ENCODE assay signal across 13 cellular contexts in the genomic region with DNA sequence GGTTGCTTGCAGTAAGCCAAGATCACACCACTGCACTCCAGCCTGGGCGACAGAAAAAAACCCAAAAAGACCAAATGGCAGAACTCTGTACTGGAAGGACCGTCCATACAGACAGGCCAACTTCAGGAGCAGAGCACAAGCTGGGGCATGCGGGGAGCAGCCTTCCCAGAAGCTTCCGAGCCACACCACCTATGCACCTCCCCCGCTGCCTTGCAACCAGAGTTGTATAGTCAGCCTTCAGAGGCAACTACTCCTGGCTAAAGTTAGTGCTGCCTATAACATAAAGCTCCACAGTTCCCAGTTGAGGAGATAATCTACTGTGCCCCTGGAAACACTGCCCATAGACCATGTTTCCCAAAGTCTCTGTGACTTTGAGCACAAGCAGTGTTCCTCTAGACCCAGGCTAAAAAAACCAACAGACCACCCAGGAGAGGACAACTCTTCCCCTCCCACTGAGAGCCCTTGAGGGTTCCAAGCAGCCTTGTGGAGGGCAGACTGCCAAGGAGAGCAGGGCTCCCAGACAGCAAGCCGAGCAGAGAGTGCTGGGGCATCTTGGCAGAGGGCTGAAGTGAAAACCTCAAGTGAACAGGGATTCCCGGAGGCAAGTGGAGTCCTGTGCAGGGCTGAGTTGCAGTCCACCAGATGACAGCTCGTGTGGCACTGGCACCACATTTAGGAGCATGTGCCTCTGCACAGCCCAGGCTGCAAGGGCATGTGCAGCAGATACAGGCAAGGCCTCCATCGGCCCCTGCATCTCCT. TPM values are rescaled to one million over a fixed set of nuclear protein-coding genes. Genes with fewer than 3 reads are reported as not detected.
DNase-seq lines count a peak whose midpoint lies in the region; ATAC-seq and TF ChIP-seq lines count a peak whose summit lies in the region.
"Had no signal": no experiment of that assay in that cellular context is flagged by ENCODE, and none has a peak within 500 bp of the region (broad histone marks: within the 10 kb centered on the region; RNA-seq: fewer than 3 reads in every experiment).

No MANE protein-coding gene starts in this region.

- 71 to 78% methylated on average over 9 of the region's 9 CpGs for WGBS in heart right ventricle, 2 donors

- H3K36me3 Mint-ChIP-seq in progenitor cell of endocrine pancreas (ENCODE audit: insufficient read depth) = peaks cover 20% of the 10 kb centered on the region

- peaks cover 4% of the 10 kb centered on the region for H3K4me1 Mint-ChIP-seq in progenitor cell of endocrine pancreas (ENCODE audit: low read depth)

- in situ Hi-C loops in G401 (cut with HindIII; ENCODE audit: low sequenced_read_pairs) = no loop called here
- in situ Hi-C loops in astrocyte of the cerebellum (cut with HindIII; ENCODE audit: low sequenced_read_pairs) = no loop called here

- no peak for TF ChIP-seq CTCF in astrocyte of the cerebellum (IDR thresholded peaks at IDR 0.05; ENCODE audit: low read depth, low read length, missing control alignments)
- TF ChIP-seq CTCF in heart right ventricle (IDR thresholded peaks at IDR 0.05) = no peak
- no peak for TF ChIP-seq CTCF in progenitor cell of endocrine pancreas (IDR thresholded peaks at IDR 0.05; ENCODE audit: unreplicated experiment)

- H3K27me3 ChIP-seq in heart right ventricle = no peaks in the 10 kb centered on the region
- H3K27me3 ChIP-seq: transverse colon had no signal

- H3K4me3 ChIP-seq in astrocyte of the cerebellum (ENCODE audit: low read depth, low read length) = no peak overlapping the region
- no peak overlapping the region for H3K4me3 ChIP-seq in heart right ventricle
- H3K4me3 ChIP-seq: transverse colon had no signal

- no peaks in the 10 kb centered on the region for H3K27me3 Mint-ChIP-seq in progenitor cell of endocrine pancreas
- H3K27me3 Mint-ChIP-seq: activated naive CD8-positive, alpha-beta T cell; CD4-positive, CD25-positive, alpha-beta regulatory T cell had no signal

- no peak overlapping the region for H3K4me3 Mint-ChIP-seq in progenitor cell of endocrine pancreas (ENCODE audit: low read depth)
- H3K4me3 Mint-ChIP-seq: activated naive CD8-positive, alpha-beta T cell; CD4-positive, CD25-positive, alpha-beta regulatory T cell had no signal

- peaks cover 0 to 37% (median 24%) of the 10 kb centered on the region in 9 donors for H3K4me1 ChIP-seq in heart right ventricle

- H3K27ac Mint-ChIP-seq in progenitor cell of endocrine pancreas = peak overlapping the region; percentile 29
- H3K27ac Mint-ChIP-seq: activated naive CD8-positive, alpha-beta T cell had no signal

- H3K36me3 ChIP-seq in heart right ventricle = peaks cover 0 to 91% (median 31%) of the 10 kb centered on the region in 9 donors

- peak; percentile 22 for DNase-seq in G401 (ENCODE audit: low spot score)
- DNase-seq in astrocyte of the cerebellum (ENCODE audit: low read depth) = peak; percentile 34
- DNase-seq in heart right ventricle = no peak
- DNase-seq in progenitor cell of endocrine pancreas (ENCODE audit: low spot score, unreplicated experiment) = no peak
- DNase-seq in NCI-H748 (lab: John Stamatoyannopoulos, UW; ENCODE audit: unreplicated experiment) = no peak
- no peak for DNase-seq in inferior parietal cortex (ENCODE audit: extremely low spot score)
- DNase-seq in H4 (ENCODE audit: low spot score) = no peak
- DNase-seq: CD4-positive, CD25-positive, alpha-beta regulatory T cell; NCI-H2107; NCI-H748 treated with DMSO at 0.1 percent for 48 hours; transverse colon had no signal

- no peaks in the 10 kb centered on the region for H3K9me3 ChIP-seq in heart right ventricle
- H3K9me3 ChIP-seq: transverse colon had no signal

- no peaks in the 10 kb centered on the region for H3K9me3 Mint-ChIP-seq in progenitor cell of endocrine pancreas (ENCODE audit: low read depth)
- H3K9me3 Mint-ChIP-seq: CD4-positive, CD25-positive, alpha-beta regulatory T cell had no signal

- intact Hi-C loops in heart right ventricle (cut with DNase I) = loop anchor here in 4 of 10 donors (10.0 kb wide), 3 partner anchors 97 to 183 kb away; partner anchors contain the start of gene IWS1 (in 2 of the 4)

- peak overlapping the region in 3 of 10 donors; percentile 1 to 22 (median 13) for H3K27ac ChIP-seq in heart right ventricle
- H3K27ac ChIP-seq: transverse colon had no signal

- peak in 7 of 8 donors; percentile 18 to 79 (median 28) for ATAC-seq in heart right ventricle
- no peak for ATAC-seq in GM21619 (IDR thresholded peaks at IDR 0.05; ENCODE audit: unreplicated experiment)

RNA-seq across cellular contexts. Expression of gene SFT2D3, which starts 6.8 kb away (rescaled TPM):
- 11.7 and 13.0 TPM in 2 replicates for total RNA-seq in G401 (2014; rRNA removed; shearing (Covaris generic))
- total RNA-seq in heart right ventricle (1 to 10 TPM; 2.2 to 4.0 (median 3.4) TPM), progenitor cell of endocrine pancreas (13.7 and 15.3 TPM in 2 replicates)
- 1 to 10 TPM; 2.8 to 5.6 TPM for polyA plus RNA-seq in heart right ventricle
- total RNA-seq in H4 (2014; rRNA removed; shearing (Covaris generic)) = 8.3 and 8.7 TPM in 2 replicates

RNA-seq across cellular contexts. Expression of gene LIMS2, which starts 32.7 kb away (rescaled TPM):
- total RNA-seq in G401 (2014; rRNA removed; shearing (Covaris generic)) = 1.8 and 5.8 TPM in 2 replicates
- 100 to 1,000 TPM; 150 to 285 (median 160) TPM for total RNA-seq in heart right ventricle
- polyA plus RNA-seq in heart right ventricle = 100 to 1,000 TPM; 148 to 687 TPM
- total RNA-seq in progenitor cell of endocrine pancreas = 6.1 and 6.2 TPM in 2 replicates
- 0.41 TPM in 1 of 2 replicates, not detected in the other for total RNA-seq in H4 (2014; rRNA removed; shearing (Covaris generic))

Comparison
In these comparisons a context has a peak if more than half of its experiments do, and no peak if none do; other contexts are left out.
1. DNase-seq: peak in G401 (single experiment) and astrocyte of the cerebellum (single experiment); none in heart right ventricle (0 of 2), progenitor cell of endocrine pancreas (single experiment), NCI-H748 (single experiment), inferior parietal cortex (single experiment) and H4 (single experiment).
2. RNA of gene LIMS2, which starts 32.7 kb away (total RNA-seq): 150 to 285 TPM in heart right ventricle; 6.1 to 6.2 TPM in progenitor cell of endocrine pancreas, 1.8 to 5.8 TPM in G401 and 0.41 TPM in H4; every median in the first group is over 10 times any median in the second.